In the genomic region with DNA sequence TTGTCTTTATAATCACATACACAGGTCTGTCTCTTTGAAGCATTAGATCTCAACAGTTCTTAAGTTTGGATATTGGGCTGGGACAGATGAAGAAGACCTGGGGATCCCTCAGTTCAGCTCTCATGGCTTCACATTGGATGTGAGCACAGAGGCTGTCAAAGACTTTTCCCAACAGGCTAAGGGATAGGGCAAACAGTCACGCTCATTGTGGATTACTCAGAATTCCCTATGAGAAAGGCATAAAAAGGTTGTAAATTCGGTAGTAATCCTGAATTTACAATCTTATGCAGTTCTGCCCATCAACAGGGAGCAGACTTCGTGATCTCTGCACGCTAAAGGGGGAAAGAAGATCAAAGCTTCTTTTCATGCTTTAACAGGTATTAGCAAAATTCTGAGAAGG, we compare ENCODE assay signal across 33 cellular contexts.
"Had no signal": no experiment of that assay in that cellular context is flagged by ENCODE, and none has a peak within 500 bp of the region (broad histone marks: within the 10 kb centered on the region; RNA-seq: fewer than 3 reads in every experiment).

No MANE protein-coding gene starts in this region.

- H3K36me3 ChIP-seq: MG63 had no signal

- DNase-seq: Karpas-422, Kasumi-1, MG63, MM.1S, MV-4-11, NCI-H1048, NCI-H1092, NCI-H1092 treated with DMSO at 0.1 percent for 48 hours, NCI-H1105, NCI-H1105 treated with DMSO at 0.1 percent for 48 hours, NCI-H1417, NCI-H1417 treated with DMSO at 0.1 percent for 48 hours, NCI-H1436, NCI-H1436 treated with DMSO at 0.1 percent for 48 hours, NCI-H146, NCI-H1694, NCI-H1694 treated with DMSO at 0.1 percent for 48 hours, NCI-H187, NCI-H187 treated with DMSO at 0.1 percent for 48 hours, NCI-H1930, NCI-H2029, NCI-H2029 treated with DMSO at 0.1 percent for 48 hours, NCI-H2081, NCI-H2081 treated with DMSO at 0.1 percent for 48 hours, NCI-H2107, NCI-H2171, NCI-H2171 treated with DMSO at 0.1 percent for 48 hours, NCI-H2227 treated with DMSO at 0.1 percent for 48 hours, NCI-H226, NCI-H345, NCI-H446, NCI-H446 treated with DMSO at 0.1 percent for 48 hours, NCI-H510A had no signal

- H3K4me3 ChIP-seq: MG63 had no signal

- H3K9me3 ChIP-seq: MG63 had no signal
